In genomic region chr11:132921597-132921996, GRCh38 we compare ENCODE assay signal across 9 cellular contexts.
"Had no signal": no experiment of that assay in that cellular context is flagged by ENCODE, and none has a peak within 500 bp of the region (broad histone marks: within the 10 kb centered on the region; RNA-seq: fewer than 3 reads in every experiment).

No MANE protein-coding gene starts in this region.

- H3K9me3 Mint-ChIP-seq: H9 had no signal

- H3K4me3 Mint-ChIP-seq: H9 had no signal

- H3K4me2 ChIP-seq: KMS-11 had no signal

- H3K4me3 ChIP-seq: GM23248 had no signal

- DNase-seq: GM23248, GOT3, H9, HCEC 1CT, Karpas-422, KBM-7 had no signal

- H3K27ac Mint-ChIP-seq: H9 had no signal

- FAIRE-seq: H54, HTR-8/SVneo had no signal

- H3K27ac ChIP-seq: GM23248, KMS-11 had no signal

- H2AFZ ChIP-seq: GM23248 had no signal

- H3K9ac ChIP-seq: GM23248, KMS-11 had no signal
